Comparison of ENCODE assay signal across 8 cellular contexts in genomic region chr7:35037526-35038339, GRCh38. TPM values are rescaled to one million over a fixed set of nuclear protein-coding genes. Genes with fewer than 3 reads are reported as not detected.
DNase-seq lines count a peak whose midpoint lies in the region; ATAC-seq and TF ChIP-seq lines count a peak whose summit lies in the region.

No MANE protein-coding gene starts in this region.

- CTCF ChIA-PET in CD8-positive, alpha-beta T cell (lab: Charles Lee) = interaction anchor here (1.0 kb wide), 1 partner anchor 67 kb away, joined by 5 read pairs; no protein-coding TSS in a partner anchor
- CTCF ChIA-PET in activated CD8-positive, alpha-beta T cell treated with anti-CD3 and anti-CD28 coated beads for 36 hours (lab: Charles Lee) = interaction anchor here (0.7 kb wide), 1 partner anchor 595 kb away, joined by 3 read pairs; no protein-coding TSS in a partner anchor

- peaks cover 6% of the 10 kb centered on the region for H3K36me3 Mint-ChIP-seq in CD8-positive, alpha-beta T cell
- no peaks in the 10 kb centered on the region for H3K36me3 Mint-ChIP-seq in activated CD8-positive, alpha-beta T cell treated with anti-CD3 and anti-CD28 coated beads for 36 hours (ENCODE audit: low read depth)

- peaks cover 25% of the 10 kb centered on the region for H3K4me1 ChIP-seq in CD8-positive, alpha-beta T cell (ENCODE audit: insufficient read depth, low read length)
- peaks cover 7% of the 10 kb centered on the region for H3K4me1 ChIP-seq in ectodermal cell (ENCODE audit: control insufficient read depth, insufficient read depth, low read length)

- ATAC-seq in CD8-positive, alpha-beta T cell = peak; percentile 71
- ATAC-seq in GM19452 (IDR thresholded peaks at IDR 0.05; ENCODE audit: unreplicated experiment) = peak; percentile 83
- peak; percentile 42 for ATAC-seq in HG03575 (IDR thresholded peaks at IDR 0.05; ENCODE audit: extremely low read depth, insufficient number of reproducible peaks, low FRiP score, unreplicated experiment)
- ATAC-seq in activated CD8-positive, alpha-beta T cell treated with anti-CD3 and anti-CD28 coated beads for 36 hours = peak; percentile 78

- no peaks in the 10 kb centered on the region for H3K36me3 ChIP-seq in CD8-positive, alpha-beta T cell (ENCODE audit: insufficient read depth, low read length)
- no peaks in the 10 kb centered on the region for H3K36me3 ChIP-seq in ectodermal cell (ENCODE audit: control insufficient read depth, insufficient read depth, low read length)

- H3K4me1 Mint-ChIP-seq in CD8-positive, alpha-beta T cell (ENCODE audit: low read depth) = peaks cover 32% of the 10 kb centered on the region
- peaks cover 26% of the 10 kb centered on the region for H3K4me1 Mint-ChIP-seq in activated CD8-positive, alpha-beta T cell treated with anti-CD3 and anti-CD28 coated beads for 36 hours (ENCODE audit: low read depth)

- peak overlapping the region; percentile 49 for H3K27ac ChIP-seq in CD8-positive, alpha-beta T cell (ENCODE audit: low read depth, low read length)
- H3K27ac ChIP-seq in ectodermal cell (ENCODE audit: insufficient read depth, low read depth, low read length, poor library complexity, severe bottlenecking) = peak overlapping the region; percentile 81

- H3K27me3 Mint-ChIP-seq in CD8-positive, alpha-beta T cell (ENCODE audit: low read depth) = no peaks in the 10 kb centered on the region
- no peaks in the 10 kb centered on the region for H3K27me3 Mint-ChIP-seq in activated CD8-positive, alpha-beta T cell treated with anti-CD3 and anti-CD28 coated beads for 36 hours

- no peaks in the 10 kb centered on the region for H3K9me3 Mint-ChIP-seq in CD8-positive, alpha-beta T cell
- H3K9me3 Mint-ChIP-seq in activated CD8-positive, alpha-beta T cell treated with anti-CD3 and anti-CD28 coated beads for 36 hours = no peaks in the 10 kb centered on the region

- DNase-seq in CD8-positive, alpha-beta T cell = peak; percentile 76 to 95 (median 90)
- DNase-seq in NCI-H82 (lab: John Stamatoyannopoulos, UW) (peak; percentile 96), medulla oblongata (ENCODE audit: extremely low spot score) (peak; percentile 96)
- peak; percentile 91 for DNase-seq in activated CD8-positive, alpha-beta T cell treated with anti-CD3 and anti-CD28 coated beads for 36 hours
- DNase-seq in stimulated activated CD4-positive, alpha-beta T cell treated with anti-CD3 and anti-CD28 coated beads, TNF-alpha, amount 100 ng/mL, for 48 hours (ENCODE audit: low read depth in 3 of 3) = peak; percentile 76 to 85 (median 79)

- POLR2A ChIA-PET in CD8-positive, alpha-beta T cell (lab: Charles Lee) = no interaction called here
- POLR2A ChIA-PET in activated CD8-positive, alpha-beta T cell treated with anti-CD3 and anti-CD28 coated beads for 36 hours (lab: Charles Lee) = no interaction called here

- intact Hi-C loops in CD8-positive, alpha-beta T cell (cut with DNase I, micrococcal nuclease) = loop anchor here (1.0 to 10.0 kb wide), 7 partner anchors 500 to 1975 kb away; partner anchors contain the start of genes EEPD1 (in 1 of the 2) and NT5C3A (in 1 of the 2)
- intact Hi-C loops in activated CD8-positive, alpha-beta T cell treated with anti-CD3 and anti-CD28 coated beads for 36 hours (cut with micrococcal nuclease) = loop anchor here (5.0 kb wide), 1 partner anchor 215 kb away; no protein-coding TSS in a partner anchor

- no peaks in the 10 kb centered on the region for H3K27me3 ChIP-seq in CD8-positive, alpha-beta T cell (ENCODE audit: insufficient read depth, low read length)
- H3K27me3 ChIP-seq in ectodermal cell (ENCODE audit: control insufficient read depth, insufficient read depth, low read length, poor library complexity, severe bottlenecking) = no peaks in the 10 kb centered on the region

- peak overlapping the region; percentile 89 for H3K4me3 Mint-ChIP-seq in CD8-positive, alpha-beta T cell
- peak overlapping the region; percentile 77 for H3K4me3 Mint-ChIP-seq in activated CD8-positive, alpha-beta T cell treated with anti-CD3 and anti-CD28 coated beads for 36 hours

- H3K27ac Mint-ChIP-seq in CD8-positive, alpha-beta T cell = peak overlapping the region; percentile 80
- H3K27ac Mint-ChIP-seq in activated CD8-positive, alpha-beta T cell treated with anti-CD3 and anti-CD28 coated beads for 36 hours = peak overlapping the region; percentile 82

- TF ChIP-seq CTCF in CD8-positive, alpha-beta T cell (IDR thresholded peaks at IDR 0.05) = peak; percentile 74
- peak; percentile 76 for TF ChIP-seq CTCF in activated CD8-positive, alpha-beta T cell treated with anti-CD3 and anti-CD28 coated beads for 36 hours (IDR thresholded peaks at IDR 0.05)

- no peaks in the 10 kb centered on the region for H3K9me3 ChIP-seq in CD8-positive, alpha-beta T cell (ENCODE audit: low read length)
- no peaks in the 10 kb centered on the region for H3K9me3 ChIP-seq in ectodermal cell (ENCODE audit: control insufficient read depth, low read length)

- WGBS in ectodermal cell, 2 experiments = 0% methylated on average over 100 of the region's 100 CpGs

- H3K4me3 ChIP-seq in CD8-positive, alpha-beta T cell (ENCODE audit: low read depth, low read length) = peak overlapping the region; percentile 66
- peak overlapping the region; percentile 80 for H3K4me3 ChIP-seq in ectodermal cell (ENCODE audit: insufficient read depth, low read depth, low read length)

RNA-seq across cellular contexts. Expression of gene DPY19L1, which starts 0.4 kb away (rescaled TPM):
- 10 to 100 TPM in 1 of 2 experiments, 1 to 10 TPM in 1; 6.9 to 10.0 TPM for total RNA-seq in CD8-positive, alpha-beta T cell
- total RNA-seq in activated CD8-positive, alpha-beta T cell treated with anti-CD3 and anti-CD28 coated beads for 36 hours = 1 to 10 TPM; 7.4 to 7.5 TPM
- polyA plus RNA-seq in ectodermal cell (2013, experiment 1 of 4) = 62.7 TPM
- polyA plus RNA-seq in ectodermal cell (2013, experiment 2 of 4) = 82.1 TPM
- polyA plus RNA-seq in ectodermal cell (2013, experiment 3 of 4) = 61.1 TPM
- polyA plus RNA-seq in ectodermal cell (2013, experiment 4 of 4) = 70.4 TPM

Comparison
In these comparisons a context has a peak if more than half of its experiments do, and no peak if none do; other contexts are left out.
1. Peak in every context shown above with its lines: DNase-seq, ATAC-seq, H3K4me3 ChIP-seq and H3K27ac ChIP-seq.